Comparison of ENCODE assay signal across 14 cellular contexts in the genomic region with DNA sequence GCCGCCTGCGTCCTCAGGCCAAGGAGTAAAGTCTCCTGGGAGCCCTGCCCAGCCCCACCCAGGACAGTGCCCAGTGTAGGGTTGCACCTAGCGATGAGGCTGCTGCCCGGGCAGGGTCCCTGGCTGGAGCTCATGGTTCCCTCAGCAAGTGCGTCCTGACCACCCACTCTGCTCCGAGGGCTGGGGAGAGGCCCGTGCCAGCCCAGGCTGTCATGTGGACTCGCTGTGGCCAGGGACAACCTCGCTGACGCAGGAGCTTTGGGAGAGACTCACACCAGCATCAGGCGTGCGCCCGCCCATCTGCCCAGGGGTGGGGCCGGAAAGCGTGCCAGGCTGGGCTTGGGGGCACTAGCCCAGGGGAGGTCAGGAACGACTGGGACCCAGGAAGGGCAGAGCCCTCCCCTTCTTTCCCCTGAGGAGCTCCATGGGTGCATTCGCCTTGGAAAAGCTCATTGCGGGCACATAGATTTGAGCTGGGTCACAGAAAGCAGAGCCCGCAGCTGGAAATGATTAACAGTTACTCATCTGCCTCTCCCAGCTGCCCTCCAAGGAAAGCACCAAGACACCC. TPM values are rescaled to one million over a fixed set of nuclear protein-coding genes. Genes with fewer than 3 reads are reported as not detected.
A peak's percentile ranks its signal among the peaks of the same experiment; 100 is the strongest.
DNase-seq lines count a peak whose midpoint lies in the region; ATAC-seq, FAIRE-seq and TF ChIP-seq lines count a peak whose summit lies in the region.
"Had no signal": no experiment of that assay in that cellular context is flagged by ENCODE, and none has a peak within 500 bp of the region (broad histone marks: within the 10 kb centered on the region; RNA-seq: fewer than 3 reads in every experiment).

No MANE protein-coding gene starts in this region.

- WGBS in upper lobe of left lung, 2 donors, result 75 to 95% methylated on average over 4 to 7 of the region's 19 CpGs
- WGBS in heart right ventricle, 2 donors, result 77 to 86% methylated on average over 19 of the region's 19 CpGs

- CTCF ChIA-PET in T-cell (lab: Charles Lee), result no interaction called here

- H3K27ac Mint-ChIP-seq in T-cell, result no peak overlapping the region

- H3K4me2 ChIP-seq in keratinocyte (ENCODE audit: control insufficient read depth, extremely low read depth, insufficient read depth, low read depth, low read length), result peak overlapping the region; percentile 64
- H3K4me2 ChIP-seq: smooth muscle cell had no signal

- ATAC-seq in upper lobe of left lung (ENCODE audit: low FRiP score in 2 of 2) (no peak), T-cell (replicated peaks in 1 of 4) (no peak), heart right ventricle (no peak)
- ATAC-seq: activated T-cell treated with anti-CD3 and anti-CD28 coated beads, Interleukin-2, amount 50 U/mL, for 4 hours; GM12878 had no signal

- TF ChIP-seq CTCF in keratinocyte (optimal IDR thresholded peaks at IDR 0.05 in 1 of 3, IDR thresholded peaks at IDR 0.05 in 1 of 3, conservative IDR thresholded peaks at IDR 0.05 in 1 of 3; ENCODE audit: extremely low read depth in 1 of 3, insufficient read depth in 2 of 3, low read length in 3 of 3) (no peak), upper lobe of left lung (IDR thresholded peaks at IDR 0.05) (no peak), heart right ventricle (IDR thresholded peaks at IDR 0.05) (no peak)

- intact Hi-C loops in heart right ventricle (cut with DNase I), result loop anchor here in 3 of 10 donors (2.0 to 10.0 kb wide), 3 partner anchors 51 to 58 kb away; partner anchors contain the start of gene CPNE7 (in 1 of the 3)

- no peak overlapping the region for H3K9ac ChIP-seq in adipocyte (ENCODE audit: low read length)
- H3K9ac ChIP-seq in keratinocyte (ENCODE audit: control insufficient read depth, extremely low read depth, insufficient read depth, low read length), result peak overlapping the region; percentile 41

- dilution Hi-C loops in keratinocyte (cut with MboI; ENCODE audit: extremely low pct_ligation_motif_present, low sequenced_read_pairs), result no loop called here

- peak; percentile 73 for FAIRE-seq in keratinocyte (lab: Jason Lieb, UNC)
- FAIRE-seq: GM12878 had no signal

- no peaks in the 10 kb centered on the region for H3K9me3 Mint-ChIP-seq in T-cell
- H3K9me3 Mint-ChIP-seq: activated T-cell treated with anti-CD3 and anti-CD28 coated beads, Interleukin-2, amount 50 U/mL, for 4 hours had no signal

- H3K27ac ChIP-seq in keratinocyte (ENCODE audit: control insufficient read depth, insufficient read depth, low read length) (peak overlapping the region; percentile 49), upper lobe of left lung (no peak overlapping the region), heart right ventricle (no peak overlapping the region)

- H3K4me3 ChIP-seq in adipocyte (ENCODE audit: low read length), result no peak overlapping the region
- peak overlapping the region in 1 of 3 experiments; percentile 38 for H3K4me3 ChIP-seq in keratinocyte (ENCODE audit: control insufficient read depth in 2 of 3, extremely low read depth in 1 of 3, insufficient read depth in 2 of 3, low read depth in 1 of 3, low read length in 3 of 3)
- no peak overlapping the region for H3K4me3 ChIP-seq in upper lobe of left lung
- H3K4me3 ChIP-seq in heart right ventricle, result no peak overlapping the region
- H3K4me3 ChIP-seq: GM12878, smooth muscle cell had no signal

- no peaks in the 10 kb centered on the region for H4K20me1 ChIP-seq in keratinocyte (ENCODE audit: control insufficient read depth, extremely low read depth, insufficient read depth, low read length)

- no peaks in the 10 kb centered on the region for H3K4me1 Mint-ChIP-seq in T-cell

- TF ChIP-seq EP300 in upper lobe of left lung (IDR thresholded peaks at IDR 0.05), result no peak

- POLR2A ChIA-PET in T-cell (lab: Charles Lee), result no interaction called here

- DNase-seq in AG08396 (ENCODE audit: low spot score), result peak; percentile 60
- DNase-seq in HPDE6-E6E7 (ENCODE audit: extremely low spot score), result peak; percentile 89
- peak; percentile 70 for DNase-seq in adipocyte (ENCODE audit: low read depth)
- DNase-seq in keratinocyte (ENCODE audit: low read depth, low spot score), result peak; percentile 71
- no peak for DNase-seq in activated T-cell treated with anti-CD3 and anti-CD28 coated beads, Interleukin-2, amount 50 U/mL, for 1 hour
- no peak for DNase-seq in upper lobe of left lung
- no peak for DNase-seq in T-cell
- no peak for DNase-seq in heart right ventricle
- DNase-seq: activated T-cell treated with anti-CD3 and anti-CD28 coated beads, Interleukin-2, amount 50 U/mL, for 4 hours; hypothalamus; stimulated activated CD8-positive, alpha-beta memory T cell treated with anti-CD3 and anti-CD28 coated beads, Interleukin-4, amount 100 ng/mL, for 48 hours had no signal

- H3K36me3 Mint-ChIP-seq in T-cell, result no peaks in the 10 kb centered on the region

- no peaks in the 10 kb centered on the region for H3K9me1 ChIP-seq in keratinocyte (ENCODE audit: control insufficient read depth, extremely low read depth, insufficient read depth, low read length)

- H3K36me3 ChIP-seq in adipocyte (ENCODE audit: control insufficient read depth, insufficient read depth, low read length, severe bottlenecking) (no peaks in the 10 kb centered on the region), keratinocyte (ENCODE audit: control insufficient read depth in 2 of 2, extremely low read depth in 1 of 2, insufficient read depth in 2 of 2, low read length in 2 of 2) (no peaks in the 10 kb centered on the region), upper lobe of left lung (no peaks in the 10 kb centered on the region), heart right ventricle (no peaks in the 10 kb centered on the region)

- peaks cover 12% of the 10 kb centered on the region for H3K4me1 ChIP-seq in adipocyte (ENCODE audit: control insufficient read depth, insufficient read depth, low read length)
- H3K4me1 ChIP-seq in keratinocyte (ENCODE audit: control insufficient read depth, extremely low read depth, insufficient read depth, low read length), result peaks cover 17% of the 10 kb centered on the region
- no peaks in the 10 kb centered on the region for H3K4me1 ChIP-seq in upper lobe of left lung
- no peaks in the 10 kb centered on the region for H3K4me1 ChIP-seq in heart right ventricle

- H3K27me3 ChIP-seq in adipocyte (replicated peaks; ENCODE audit: control insufficient read depth, insufficient read depth, low read length) (peaks cover 21% of the 10 kb centered on the region), keratinocyte (ENCODE audit: control insufficient read depth, extremely low read depth, insufficient read depth, low read length) (peaks cover 6% of the 10 kb centered on the region), upper lobe of left lung (no peaks in the 10 kb centered on the region), heart right ventricle (peaks cover 15 to 38% (median 30%) of the 10 kb centered on the region in 7 donors)

- peaks cover 3% of the 10 kb centered on the region for H3K9me3 ChIP-seq in adipocyte (ENCODE audit: control insufficient read depth, low read length)
- H3K9me3 ChIP-seq in keratinocyte (ENCODE audit: control insufficient read depth, low read depth, low read length), result peaks cover 3% of the 10 kb centered on the region
- H3K9me3 ChIP-seq in upper lobe of left lung, result peaks cover 0 to 3% (median 0%) of the 10 kb centered on the region in 4 donors
- H3K9me3 ChIP-seq in heart right ventricle, result peaks cover 0 to 3% (median 0%) of the 10 kb centered on the region in 11 donors

- H3K79me2 ChIP-seq in keratinocyte (ENCODE audit: control insufficient read depth, insufficient read depth, low read length), result no peaks in the 10 kb centered on the region

- no peak overlapping the region for H3K4me3 Mint-ChIP-seq in T-cell
- H3K4me3 Mint-ChIP-seq: activated T-cell treated with anti-CD3 and anti-CD28 coated beads, Interleukin-2, amount 50 U/mL, for 4 hours had no signal

- peak overlapping the region; percentile 68 for H2AFZ ChIP-seq in keratinocyte (ENCODE audit: control insufficient read depth, low read length)

- no peak for TF ChIP-seq POLR2A in upper lobe of left lung (IDR thresholded peaks at IDR 0.05)

- H3K27me3 Mint-ChIP-seq in T-cell, result no peaks in the 10 kb centered on the region

RNA-seq across cellular contexts. Expression of gene DPEP1, which starts 19.7 kb away (rescaled TPM):
- 0.09 to 0.13 TPM in 2 of 3 replicates, not detected in the other for polyA plus RNA-seq in keratinocyte
- polyA plus RNA-seq in keratinocyte (2011; ENCODE audit: low read depth), result not detected
- polyA plus RNA-seq in keratinocyte (2011; cell fraction: cytosol; rRNA removed), result not detected in 2 replicates
- polyA plus RNA-seq in keratinocyte (2011; cell fraction: nucleus; rRNA removed), result not detected in 2 replicates
- polyA plus RNA-seq in keratinocyte (2012; ENCODE audit: low replicate concordance), result not detected in 2 replicates
- not detected in 3 replicates for polyA minus RNA-seq in keratinocyte
- not detected for polyA minus RNA-seq in keratinocyte (2011; cell fraction: cytosol; rRNA and poly(A)+ RNA removed)
- not detected in 2 replicates for polyA minus RNA-seq in keratinocyte (2011; cell fraction: nucleus; rRNA and poly(A)+ RNA removed)
- 1 to 10 TPM in 3 of 6 donors, not detected in 3; 1.2 to 2.7 (median 1.5) TPM for total RNA-seq in upper lobe of left lung
- under 1 TPM in 1 of 5 donors, not detected in 4; 0.18 TPM for total RNA-seq in T-cell
- total RNA-seq in heart right ventricle, result not detected
- polyA plus RNA-seq in heart right ventricle, result under 1 TPM in 1 of 2 donors, not detected in 1; 0.09 TPM
- total RNA-seq: activated T-cell treated with anti-CD3 and anti-CD28 coated beads, Interleukin-2, amount 50 U/mL, for 4 hours; chondrocyte; GM12878; smooth muscle cell had no signal
- polyA plus RNA-seq: GM12878, smooth muscle cell had no signal

RNA-seq across cellular contexts. Expression of gene CHMP1A, which starts 24.4 kb away (rescaled TPM):
- polyA plus RNA-seq in keratinocyte (64.1 to 91.7 TPM (median 87.0 TPM) in 3 replicates), heart right ventricle (10 to 100 TPM; 30.6 to 71.4 TPM)
- 40.7 TPM for polyA plus RNA-seq in keratinocyte (2011; ENCODE audit: low read depth)
- 49.0 and 104 TPM in 2 replicates for polyA plus RNA-seq in keratinocyte (2011; cell fraction: cytosol; rRNA removed)
- 59.9 and 84.1 TPM in 2 replicates for polyA plus RNA-seq in keratinocyte (2011; cell fraction: nucleus; rRNA removed)
- polyA plus RNA-seq in keratinocyte (2012; ENCODE audit: low replicate concordance), result 70.0 and 92.6 TPM in 2 replicates
- 76.1 to 124 TPM (median 99.3 TPM) in 3 replicates for polyA minus RNA-seq in keratinocyte
- polyA minus RNA-seq in keratinocyte (2011; cell fraction: cytosol; rRNA and poly(A)+ RNA removed), result 140 TPM
- polyA minus RNA-seq in keratinocyte (2011; cell fraction: nucleus; rRNA and poly(A)+ RNA removed), result 38.9 and 47.2 TPM in 2 replicates
- total RNA-seq in upper lobe of left lung (100 to 1,000 TPM in 1 of 6 donors, 10 to 100 TPM in 5; 51.4 to 117 (median 97.8) TPM), T-cell (10 to 100 TPM; 73.1 to 97.4 (median 90.4) TPM), heart right ventricle (10 to 100 TPM; 31.5 to 47.4 (median 36.7) TPM)

RNA-seq across cellular contexts. Expression of gene SPATA33, which starts 24.5 kb away (rescaled TPM):
- polyA plus RNA-seq in keratinocyte, result 4.5 to 6.0 TPM (median 5.3 TPM) in 3 replicates
- polyA plus RNA-seq in keratinocyte (2011; ENCODE audit: low read depth), result 2.6 TPM
- polyA plus RNA-seq in keratinocyte (2011; cell fraction: cytosol; rRNA removed), result 2.2 and 3.2 TPM in 2 replicates
- polyA plus RNA-seq in keratinocyte (2011; cell fraction: nucleus; rRNA removed), result 10.7 and 13.5 TPM in 2 replicates
- polyA plus RNA-seq in keratinocyte (2012; ENCODE audit: low replicate concordance), result 2.1 and 6.7 TPM in 2 replicates
- polyA minus RNA-seq in keratinocyte, result 3.3 to 5.0 TPM (median 3.6 TPM) in 3 replicates
- 3.8 TPM for polyA minus RNA-seq in keratinocyte (2011; cell fraction: cytosol; rRNA and poly(A)+ RNA removed)
- 2.3 and 6.4 TPM in 2 replicates for polyA minus RNA-seq in keratinocyte (2011; cell fraction: nucleus; rRNA and poly(A)+ RNA removed)
- 10 to 100 TPM in 3 of 6 donors, 1 to 10 TPM in 3; 5.8 to 22.0 (median 8.8) TPM for total RNA-seq in upper lobe of left lung
- total RNA-seq in T-cell, result 10 to 100 TPM in 2 of 5 donors, 1 to 10 TPM in 3; 5.0 to 11.1 (median 8.1) TPM
- total RNA-seq in heart right ventricle, result 1 to 10 TPM in 9 of 10 donors, under 1 TPM in 1; 0.76 to 4.6 (median 2.4) TPM
- polyA plus RNA-seq in heart right ventricle, result 1 to 10 TPM; 4.1 TPM

RNA-seq across cellular contexts. Expression of gene CDK10, which starts 53.3 kb away (rescaled TPM):
- polyA plus RNA-seq in keratinocyte (30.6 to 40.1 TPM (median 37.0 TPM) in 3 replicates), heart right ventricle (10 to 100 TPM; 35.9 to 63.4 TPM)
- polyA plus RNA-seq in keratinocyte (2011; ENCODE audit: low read depth), result 43.3 TPM
- polyA plus RNA-seq in keratinocyte (2011; cell fraction: cytosol; rRNA removed), result 9.6 and 19.5 TPM in 2 replicates
- 110 and 132 TPM in 2 replicates for polyA plus RNA-seq in keratinocyte (2011; cell fraction: nucleus; rRNA removed)
- 36.5 and 84.1 TPM in 2 replicates for polyA plus RNA-seq in keratinocyte (2012; ENCODE audit: low replicate concordance)
- polyA minus RNA-seq in keratinocyte, result 18.9 to 33.6 TPM (median 33.2 TPM) in 3 replicates
- polyA minus RNA-seq in keratinocyte (2011; cell fraction: cytosol; rRNA and poly(A)+ RNA removed), result 76.5 TPM
- polyA minus RNA-seq in keratinocyte (2011; cell fraction: nucleus; rRNA and poly(A)+ RNA removed), result 25.7 and 28.0 TPM in 2 replicates
- total RNA-seq in upper lobe of left lung (100 to 1,000 TPM in 2 of 6 donors, 10 to 100 TPM in 4; 38.4 to 197 (median 85.3) TPM), T-cell (100 to 1,000 TPM; 108 to 163 (median 138) TPM), heart right ventricle (10 to 100 TPM; 14.7 to 31.4 (median 21.6) TPM)

RNA-seq across cellular contexts. Expression of gene CPNE7, which starts 57.6 kb away (rescaled TPM):
- 6.2 to 12.4 TPM (median 9.1 TPM) in 3 replicates for polyA plus RNA-seq in keratinocyte
- 22.3 TPM for polyA plus RNA-seq in keratinocyte (2011; ENCODE audit: low read depth)
- 1.8 and 3.4 TPM in 2 replicates for polyA plus RNA-seq in keratinocyte (2011; cell fraction: cytosol; rRNA removed)
- 124 and 133 TPM in 2 replicates for polyA plus RNA-seq in keratinocyte (2011; cell fraction: nucleus; rRNA removed)
- polyA plus RNA-seq in keratinocyte (2012; ENCODE audit: low replicate concordance), result 3.5 and 8.3 TPM in 2 replicates
- polyA minus RNA-seq in keratinocyte, result 2.6 to 4.3 TPM (median 3.0 TPM) in 3 replicates
- 6.7 TPM for polyA minus RNA-seq in keratinocyte (2011; cell fraction: cytosol; rRNA and poly(A)+ RNA removed)
- 12.8 and 13.6 TPM in 2 replicates for polyA minus RNA-seq in keratinocyte (2011; cell fraction: nucleus; rRNA and poly(A)+ RNA removed)
- 10 to 100 TPM in 1 of 6 donors, 1 to 10 TPM in 3, not detected in 2; 1.4 to 14.7 (median 3.6) TPM for total RNA-seq in upper lobe of left lung
- 1 to 10 TPM; 1.9 to 8.7 (median 5.1) TPM for total RNA-seq in T-cell
- total RNA-seq in heart right ventricle, result under 1 TPM in 1 of 10 donors, not detected in 9; 0.16 TPM
- under 1 TPM in 1 of 2 donors, not detected in 1; 0.33 TPM for polyA plus RNA-seq in heart right ventricle

Comparison
In these comparisons a context has a peak if more than half of its experiments do, and no peak if none do; other contexts are left out.
1. DNase-seq: peak in AG08396 (single experiment), HPDE6-E6E7 (single experiment), adipocyte (single experiment) and keratinocyte (single experiment); none in activated T-cell treated with anti-CD3 and anti-CD28 coated beads, Interleukin-2, amount 50 U/mL, for 1 hour (single experiment), upper lobe of left lung (0 of 2), T-cell (0 of 34) and heart right ventricle (0 of 2).